Comparison of ENCODE assay signal across 19 cellular contexts in genomic region chr7:96484091-96484490, GRCh38.
"Had no signal": no experiment of that assay in that cellular context is flagged by ENCODE, and none has a peak within 500 bp of the region (broad histone marks: within the 10 kb centered on the region; RNA-seq: fewer than 3 reads in every experiment).

No MANE protein-coding gene starts in this region.

- H3K36me3 Mint-ChIP-seq: activated naive CD4-positive, alpha-beta T cell treated with anti-CD3 and anti-CD28 coated beads, Interleukin-2, amount 50 U/mL, for 72 hours; IgD-negative memory B cell had no signal

- H3K9me3 ChIP-seq: SJSA1 had no signal

- H3K9me3 Mint-ChIP-seq: activated naive CD4-positive, alpha-beta T cell treated with anti-CD3 and anti-CD28 coated beads, Interleukin-2, amount 50 U/mL, for 72 hours; IgD-negative memory B cell had no signal

- H3K27me3 ChIP-seq: brain microvascular endothelial cell, cardiac muscle cell, SJSA1 had no signal

- H3K4me1 ChIP-seq: SJSA1 had no signal

- H3K4me3 ChIP-seq: cardiac muscle cell, SJSA1 had no signal

- H3K27ac ChIP-seq: brain microvascular endothelial cell, cardiac muscle cell, SJSA1 had no signal

- H3K4me3 Mint-ChIP-seq: activated CD8-positive, alpha-beta T cell treated with anti-CD3 and anti-CD28 coated beads, Interleukin-2, amount 10 ng/mL, durations not matched to agents 7 days and 5 days; IgD-negative memory B cell had no signal

- H3K27me3 Mint-ChIP-seq: IgD-negative memory B cell had no signal

- DNase-seq: activated CD4-positive, alpha-beta T cell treated with anti-CD3 and anti-CD28 coated beads, Interleukin-2, amount 50 U/mL, for 4 hours; activated CD8-positive, alpha-beta T cell treated with anti-CD3 and anti-CD28 coated beads, Interleukin-2, amount 10 ng/mL, durations not matched to agents 7 days and 5 days; activated T-cell treated with anti-CD3 and anti-CD28 coated beads, Interleukin-2, amount 50 U/mL, for 48 hours; brain microvascular endothelial cell; NCI-H1048; NCI-H146; NCI-H187 treated with DMSO at 0.1 percent for 48 hours; NCI-H2081 treated with DMSO at 0.1 percent for 48 hours; NCI-H446; NCI-H524; SHP77; SW 1271 had no signal

- ATAC-seq: activated CD4-positive, CD25-positive, alpha-beta regulatory T cell treated with anti-CD3 and anti-CD28 coated beads, Interleukin-2, amount 50 U/mL, for 24 hours; activated CD8-positive, alpha-beta T cell treated with anti-CD3 and anti-CD28 coated beads, Interleukin-2, amount 10 ng/mL, durations not matched to agents 7 days and 5 days; PC-3; SK-N-SH treated with all-trans-retinoic acid at 6 μM for 48 hours had no signal

- H3K27ac Mint-ChIP-seq: activated CD8-positive, alpha-beta T cell treated with anti-CD3 and anti-CD28 coated beads, Interleukin-2, amount 10 ng/mL, durations not matched to agents 7 days and 5 days; activated naive CD4-positive, alpha-beta T cell treated with anti-CD3 and anti-CD28 coated beads, Interleukin-2, amount 50 U/mL, for 72 hours; IgD-negative memory B cell had no signal

- H3K36me3 ChIP-seq: brain microvascular endothelial cell, cardiac muscle cell, SJSA1 had no signal
